Comparison of ENCODE assay signal across 12 cellular contexts in genomic region chr6:87274660-87275273, GRCh38. TPM values are rescaled to one million over a fixed set of nuclear protein-coding genes. Genes with fewer than 3 reads are reported as not detected.
DNase-seq lines count a peak whose midpoint lies in the region; ATAC-seq and TF ChIP-seq lines count a peak whose summit lies in the region.
"Had no signal": no experiment of that assay in that cellular context is flagged by ENCODE, and none has a peak within 500 bp of the region (broad histone marks: within the 10 kb centered on the region; RNA-seq: fewer than 3 reads in every experiment).

No MANE protein-coding gene starts in this region.

- H3K36me3 Mint-ChIP-seq in naive thymus-derived CD4-positive, alpha-beta T cell, result peaks cover 0 to 2% (median 0%) of the 10 kb centered on the region in 5 donors
- H3K36me3 Mint-ChIP-seq: stimulated activated memory B cell treated with anti-CD40 and anti-IgM and Interleukin-4, amounts not matched to agents 10 μg/mL and 1 μg/mL and 100 μg/mL, for 72 hours had no signal

- no peaks in the 10 kb centered on the region for H3K36me3 ChIP-seq in MG63
- H3K36me3 ChIP-seq in naive thymus-derived CD4-positive, alpha-beta T cell (ENCODE audit: control insufficient read depth in 2 of 3, insufficient read depth in 3 of 3, low read length in 3 of 3), result no peaks in the 10 kb centered on the region

- no peaks in the 10 kb centered on the region; the same call in 1 of the 2 replicates for H3K9me3 ChIP-seq in MG63
- no peaks in the 10 kb centered on the region for H3K9me3 ChIP-seq in naive thymus-derived CD4-positive, alpha-beta T cell (ENCODE audit: control insufficient read depth in 2 of 3, low read length in 3 of 3)

- H3K27me3 ChIP-seq in MG63, result no peaks in the 10 kb centered on the region
- H3K27me3 ChIP-seq in naive thymus-derived CD4-positive, alpha-beta T cell (ENCODE audit: control insufficient read depth in 2 of 2, insufficient read depth in 2 of 2, low read length in 2 of 2), result no peaks in the 10 kb centered on the region

- intact Hi-C loops in naive thymus-derived CD4-positive, alpha-beta T cell (cut with micrococcal nuclease), result no loop called here

- DNase-seq in Daoy (ENCODE audit: low read depth) (peak; percentile 3), MG63 (peak; percentile 43), epithelial cell of esophagus (ENCODE audit: low read depth) (peak; percentile 10), GM10248 (ENCODE audit: extremely low spot score) (no peak), NCI-H2107 treated with DMSO at 0.1 percent for 48 hours (lab: John Stamatoyannopoulos, UW; ENCODE audit: unreplicated experiment) (no peak), OCI-M1 (lab: John Stamatoyannopoulos, UW) (no peak)
- no peak for DNase-seq in naive thymus-derived CD4-positive, alpha-beta T cell
- DNase-seq: activated CD4-positive, alpha-beta T cell treated with anti-CD3 and anti-CD28 coated beads for 1 hour; activated naive CD4-positive, alpha-beta T cell treated with anti-CD3 and anti-CD28 coated beads for 36 hours; MV-4-11 had no signal

- no peak overlapping the region for H3K4me3 Mint-ChIP-seq in naive thymus-derived CD4-positive, alpha-beta T cell
- H3K4me3 Mint-ChIP-seq: activated naive CD4-positive, alpha-beta T cell treated with anti-CD3 and anti-CD28 coated beads for 36 hours; nephron; stimulated activated memory B cell treated with anti-CD40 and anti-IgM and Interleukin-4, amounts not matched to agents 10 μg/mL and 1 μg/mL and 100 μg/mL, for 72 hours had no signal

- no peak overlapping the region for H3K27ac ChIP-seq in naive thymus-derived CD4-positive, alpha-beta T cell (ENCODE audit: low read depth, low read length)

- H3K9me3 Mint-ChIP-seq in naive thymus-derived CD4-positive, alpha-beta T cell, result peaks cover 0 to 11% (median 0%) of the 10 kb centered on the region in 11 donors

- TF ChIP-seq CTCF in epithelial cell of esophagus (IDR thresholded peaks at IDR 0.05; ENCODE audit: insufficient read depth, low read depth, low read length, missing control alignments) (no peak), GM10248 (IDR thresholded peaks at IDR 0.05; ENCODE audit: control extremely low read depth, extremely low read depth, low read depth, missing control alignments) (no peak)

- H3K4me3 ChIP-seq in MG63, result no peak overlapping the region
- H3K4me3 ChIP-seq in epithelial cell of esophagus (ENCODE audit: low read length), result no peak overlapping the region
- no peak overlapping the region for H3K4me3 ChIP-seq in naive thymus-derived CD4-positive, alpha-beta T cell (ENCODE audit: low read length)

- H3K27me3 Mint-ChIP-seq in naive thymus-derived CD4-positive, alpha-beta T cell, result peaks cover 0 to 2% (median 0%) of the 10 kb centered on the region in 5 donors
- H3K27me3 Mint-ChIP-seq: stimulated activated memory B cell treated with anti-CD40 and anti-IgM and Interleukin-4, amounts not matched to agents 10 μg/mL and 1 μg/mL and 100 μg/mL, for 72 hours had no signal

- no peak for ATAC-seq in naive thymus-derived CD4-positive, alpha-beta T cell
- ATAC-seq: stimulated activated memory B cell treated with anti-CD40 and anti-IgM and Interleukin-4, amounts not matched to agents 10 μg/mL and 1 μg/mL and 100 μg/mL, for 72 hours had no signal

- POLR2A ChIA-PET in naive thymus-derived CD4-positive, alpha-beta T cell (lab: Charles Lee), result no interaction called here
- POLR2A ChIA-PET in GM10248 (lab: Yijun Ruan, JAX), result no interaction called here

- H3K4me1 ChIP-seq in naive thymus-derived CD4-positive, alpha-beta T cell (ENCODE audit: control insufficient read depth in 2 of 2, insufficient read depth in 2 of 2, low read length in 2 of 2), result no peaks in the 10 kb centered on the region

- CTCF ChIA-PET in naive thymus-derived CD4-positive, alpha-beta T cell (lab: Charles Lee), result interaction anchor here (1.1 kb wide), 1 partner anchor 134 kb away, joined by 3 read pairs; no protein-coding TSS in a partner anchor
- CTCF ChIA-PET in GM10248 (lab: Yijun Ruan, JAX), result no interaction called here

- peak overlapping the region in 5 of 9 donors; percentile 31 to 75 (median 52) for H3K27ac Mint-ChIP-seq in naive thymus-derived CD4-positive, alpha-beta T cell
- H3K27ac Mint-ChIP-seq: activated naive CD4-positive, alpha-beta T cell treated with anti-CD3 and anti-CD28 coated beads for 36 hours; nephron; stimulated activated memory B cell treated with anti-CD40 and anti-IgM and Interleukin-4, amounts not matched to agents 10 μg/mL and 1 μg/mL and 100 μg/mL, for 72 hours had no signal

- peaks cover 4 to 18% (median 10%) of the 10 kb centered on the region in 7 donors for H3K4me1 Mint-ChIP-seq in naive thymus-derived CD4-positive, alpha-beta T cell
- H3K4me1 Mint-ChIP-seq: nephron had no signal

RNA-seq across cellular contexts. Expression of gene SMIM8, which starts 47.6 kb away (rescaled TPM):
- 2.8 and 3.4 TPM in 2 replicates for total RNA-seq in Daoy (2014; rRNA removed; shearing (Covaris generic))
- total RNA-seq in MG63 (2014; rRNA removed; shearing (Covaris generic); ENCODE audit: low replicate concordance), result 7.5 and 10.9 TPM in 2 replicates
- 10 to 100 TPM in 3 of 5 experiments, 1 to 10 TPM in 2; 7.3 to 15.7 (median 10.5) TPM for total RNA-seq in naive thymus-derived CD4-positive, alpha-beta T cell
- polyA plus RNA-seq in naive thymus-derived CD4-positive, alpha-beta T cell, result 10 to 100 TPM; 11.7 to 18.1 TPM

RNA-seq across cellular contexts. Expression of gene GJB7, which starts 54.3 kb away (rescaled TPM):
- total RNA-seq in Daoy (2014; rRNA removed; shearing (Covaris generic)), result not detected in 2 replicates
- total RNA-seq in MG63 (2014; rRNA removed; shearing (Covaris generic); ENCODE audit: low replicate concordance), result not detected in 2 replicates
- total RNA-seq in naive thymus-derived CD4-positive, alpha-beta T cell, result not detected
- not detected for polyA plus RNA-seq in naive thymus-derived CD4-positive, alpha-beta T cell
- total RNA-seq: activated naive CD4-positive, alpha-beta T cell treated with anti-CD3 and anti-CD28 coated beads for 36 hours had no signal

Comparison
In these comparisons a context has a peak if more than half of its experiments do, and no peak if none do; other contexts are left out.
1. DNase-seq: peak in Daoy (single experiment), MG63 (single experiment) and epithelial cell of esophagus (single experiment); none in naive thymus-derived CD4-positive, alpha-beta T cell (0 of 9), GM10248 (single experiment), NCI-H2107 treated with DMSO at 0.1 percent for 48 hours (single experiment) and OCI-M1 (single experiment).